ENCODE assay signal across 8 cellular contexts in genomic region chr14:75259510-75259855, GRCh38. TPM values are rescaled to one million over a fixed set of nuclear protein-coding genes. Genes with fewer than 3 reads are reported as not detected.
A peak's percentile ranks its signal among the peaks of the same experiment; 100 is the strongest.
DNase-seq lines count a peak whose midpoint lies in the region; ATAC-seq and TF ChIP-seq lines count a peak whose summit lies in the region.

No MANE protein-coding gene starts in this region.

- DNase-seq in CD14-positive monocyte (ENCODE audit: low spot score) (no peak), HL-60 (ENCODE audit: low read depth in 1 of 2, low spot score in 1 of 2) (no peak), left ventricle myocardium inferior (no peak), sigmoid colon (no peak), iPS-NIHi7 (ENCODE audit: extremely low spot score) (no peak)
- no peak for DNase-seq in activated CD8-positive, alpha-beta T cell treated with anti-CD3 and anti-CD28 coated beads for 36 hours
- no peak for DNase-seq in activated CD4-positive, alpha-beta T cell treated with anti-CD3 and anti-CD28 coated beads for 48 hours

- TF ChIP-seq CTCF in CD14-positive monocyte (IDR thresholded peaks at IDR 0.05) (peak; percentile 3), HL-60 (IDR thresholded peaks at IDR 0.05; ENCODE audit: insufficient read depth, low read length) (no peak), left ventricle myocardium inferior (IDR thresholded peaks at IDR 0.05; ENCODE audit: borderline replicate concordance) (peak; percentile 42), sigmoid colon (IDR thresholded peaks at IDR 0.05) (peak in 1 of 4 experiments; percentile 12)
- TF ChIP-seq CTCF in activated CD8-positive, alpha-beta T cell treated with anti-CD3 and anti-CD28 coated beads for 36 hours (IDR thresholded peaks at IDR 0.05) = no peak

- H3K36me3 Mint-ChIP-seq in CD14-positive monocyte = peaks cover 2 to 8% of the 10 kb centered on the region in 2 donors
- H3K36me3 Mint-ChIP-seq in activated CD8-positive, alpha-beta T cell treated with anti-CD3 and anti-CD28 coated beads for 36 hours (ENCODE audit: low read depth) = no peaks in the 10 kb centered on the region

- peak overlapping the region; percentile 8; the same call in 1 of the 2 replicates for H3K4me3 ChIP-seq in HL-60 (replicated peaks; ENCODE audit: insufficient read depth, low read length)
- H3K4me3 ChIP-seq in left ventricle myocardium inferior = peak overlapping the region; percentile 64
- H3K4me3 ChIP-seq in sigmoid colon = peak overlapping the region; percentile 30 to 51 (median 48)

- intact Hi-C loops in CD14-positive monocyte (cut with micrococcal nuclease) (loop anchor here (1.0 to 5.0 kb wide), 6 partner anchors 17 to 72 kb away; no protein-coding TSS in a partner anchor), left ventricle myocardium inferior (cut with micrococcal nuclease) (no loop called here), sigmoid colon (cut with DNase I) (loop anchor here (1.0 to 5.0 kb wide), 5 partner anchors 17 to 127 kb away; partner anchors contain the start of gene TMED10)
- intact Hi-C loops in activated CD8-positive, alpha-beta T cell treated with anti-CD3 and anti-CD28 coated beads for 36 hours (cut with micrococcal nuclease) = no loop called here

- peak overlapping the region; percentile 99 to 100 (median 100) for H3K27ac Mint-ChIP-seq in CD14-positive monocyte
- H3K27ac Mint-ChIP-seq in activated CD8-positive, alpha-beta T cell treated with anti-CD3 and anti-CD28 coated beads for 36 hours = peak overlapping the region; percentile 99

- H3K36me3 ChIP-seq in left ventricle myocardium inferior (no peaks in the 10 kb centered on the region), sigmoid colon (no peaks in the 10 kb centered on the region)

- peak overlapping the region; percentile 100 for H3K27ac ChIP-seq in HL-60 (replicated peaks)
- H3K27ac ChIP-seq in left ventricle myocardium inferior (replicated peaks) = peak overlapping the region; percentile 97
- peak overlapping the region; percentile 87 to 98 (median 92) for H3K27ac ChIP-seq in sigmoid colon

- H3K9me3 Mint-ChIP-seq in CD14-positive monocyte = peaks cover 0 to 3% (median 0%) of the 10 kb centered on the region in 7 donors
- H3K9me3 Mint-ChIP-seq in activated CD8-positive, alpha-beta T cell treated with anti-CD3 and anti-CD28 coated beads for 36 hours = no peaks in the 10 kb centered on the region

- CTCF ChIA-PET in activated CD8-positive, alpha-beta T cell treated with anti-CD3 and anti-CD28 coated beads for 36 hours (lab: Charles Lee) = interaction anchor here (1.0 to 3.9 kb wide), 5 partner anchors 11 to 128 kb away, joined by 3 to 15 read pairs (median 4); no protein-coding TSS in a partner anchor

- H3K9me3 ChIP-seq in left ventricle myocardium inferior (replicated peaks) (no peaks in the 10 kb centered on the region), sigmoid colon (no peaks in the 10 kb centered on the region)

- H3K4me1 ChIP-seq in left ventricle myocardium inferior = peaks cover 35% of the 10 kb centered on the region
- peaks cover 0 to 23% (median 14%) of the 10 kb centered on the region in 4 donors for H3K4me1 ChIP-seq in sigmoid colon

- H3K27me3 ChIP-seq in HL-60 (ENCODE audit: insufficient read depth, poor library complexity, severe bottlenecking) (no peaks in the 10 kb centered on the region), left ventricle myocardium inferior (ENCODE audit: low read depth) (no peaks in the 10 kb centered on the region), sigmoid colon (no peaks in the 10 kb centered on the region)

- ATAC-seq in activated CD8-positive, alpha-beta T cell treated with anti-CD3 and anti-CD28 coated beads for 36 hours = no peak
- no peak for ATAC-seq in activated CD4-positive, CD25-positive, alpha-beta regulatory T cell treated with anti-CD3 and anti-CD28 coated beads, Interleukin-2, amount 50 U/mL, for 24 hours

- peak overlapping the region; percentile 77 to 83 for H3K4me3 Mint-ChIP-seq in CD14-positive monocyte
- peak overlapping the region; percentile 84 for H3K4me3 Mint-ChIP-seq in activated CD8-positive, alpha-beta T cell treated with anti-CD3 and anti-CD28 coated beads for 36 hours

- TF ChIP-seq POLR2A in sigmoid colon (IDR thresholded peaks at IDR 0.05) = no peak

- peaks cover 0 to 2% (median 1%) of the 10 kb centered on the region in 3 donors for H3K27me3 Mint-ChIP-seq in CD14-positive monocyte (ENCODE audit: low read depth in 3 of 3)
- H3K27me3 Mint-ChIP-seq in activated CD8-positive, alpha-beta T cell treated with anti-CD3 and anti-CD28 coated beads for 36 hours = peaks cover 3% of the 10 kb centered on the region

- TF ChIP-seq EP300 in sigmoid colon (IDR thresholded peaks at IDR 0.05) = peak in 1 of 4 donors; percentile 50

- peaks cover 50% of the 10 kb centered on the region for H3K4me1 Mint-ChIP-seq in CD14-positive monocyte
- peaks cover 24% of the 10 kb centered on the region for H3K4me1 Mint-ChIP-seq in activated CD8-positive, alpha-beta T cell treated with anti-CD3 and anti-CD28 coated beads for 36 hours (ENCODE audit: low read depth)

- POLR2A ChIA-PET in activated CD8-positive, alpha-beta T cell treated with anti-CD3 and anti-CD28 coated beads for 36 hours (lab: Charles Lee) = interaction anchor here (0.7 to 1.9 kb wide), 12 partner anchors 11 to 264 kb away, joined by 3 to 16 read pairs (median 4); partner anchors contain the start of genes FOS and NEK9

- 8 to 12% methylated on average over 7 of the region's 7 CpGs for WGBS in sigmoid colon, 2 donors

RNA-seq across cellular contexts. Expression of gene FOS, which starts 19.1 kb away (rescaled TPM):
- polyA plus RNA-seq in CD14-positive monocyte = 1,000 to 10,000 TPM; 4,403 to 4,841 TPM
- 10 to 100 TPM; 81.8 to 84.6 TPM for total RNA-seq in activated CD8-positive, alpha-beta T cell treated with anti-CD3 and anti-CD28 coated beads for 36 hours
- total RNA-seq in left ventricle myocardium inferior = 9.7 TPM
- total RNA-seq in sigmoid colon = 1,000 to 10,000 TPM in 1 of 4 donors, 100 to 1,000 TPM in 3; 172 to 1,048 (median 650) TPM
- 100 to 1,000 TPM; 108 to 374 (median 306) TPM for polyA plus RNA-seq in sigmoid colon

Comparison
In these comparisons a context has a peak if more than half of its experiments do, and no peak if none do; other contexts are left out.
1. CTCF ChIP-seq: peak in CD14-positive monocyte (single experiment) and left ventricle myocardium inferior (single experiment); none in HL-60 (single experiment) and activated CD8-positive, alpha-beta T cell treated with anti-CD3 and anti-CD28 coated beads for 36 hours (single experiment).
2. H3K4me3 ChIP-seq: peak in every context shown above with its lines; median percentile 64 in left ventricle myocardium inferior; 48 in sigmoid colon; 8 in HL-60.
3. intact Hi-C loops: an anchor here in CD14-positive monocyte (1.0 to 5.0 kb wide) and sigmoid colon (1.0 to 5.0 kb wide); none called in activated CD8-positive, alpha-beta T cell treated with anti-CD3 and anti-CD28 coated beads for 36 hours and left ventricle myocardium inferior.
4. Peak in every context shown above with its lines, with median percentiles within 50 percentile points of each other: H3K27ac ChIP-seq.